In the genomic region with DNA sequence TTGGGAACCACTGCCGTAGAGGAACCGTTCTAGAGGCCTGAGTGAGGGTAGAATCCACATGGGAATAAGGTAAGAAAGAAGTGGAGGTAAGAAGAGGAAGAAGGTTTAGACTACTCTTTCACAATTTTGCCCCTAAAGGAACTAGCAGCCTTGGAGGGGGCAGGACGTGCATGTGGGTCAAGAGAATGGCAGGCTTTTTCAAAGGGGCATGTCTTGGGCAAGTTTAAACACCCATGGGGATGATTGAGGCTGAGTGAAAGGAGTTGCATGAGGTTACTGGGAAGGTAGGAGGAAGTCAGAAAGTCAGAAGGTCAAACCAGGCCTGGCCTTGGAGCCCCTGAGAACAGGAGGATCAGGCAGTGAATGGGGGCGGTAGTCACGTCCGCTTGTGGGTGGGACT, we compare ENCODE assay signal across 1 cellular context.
TF ChIP-seq lines count a peak whose summit lies in the region.

No MANE protein-coding gene starts in this region.

TF ChIP-seq in GM23338, 12 proteins besides CTCF, POLR2A, EP300 and RAD21 (continued from another document):
- TF ChIP-seq, protein P1, sequence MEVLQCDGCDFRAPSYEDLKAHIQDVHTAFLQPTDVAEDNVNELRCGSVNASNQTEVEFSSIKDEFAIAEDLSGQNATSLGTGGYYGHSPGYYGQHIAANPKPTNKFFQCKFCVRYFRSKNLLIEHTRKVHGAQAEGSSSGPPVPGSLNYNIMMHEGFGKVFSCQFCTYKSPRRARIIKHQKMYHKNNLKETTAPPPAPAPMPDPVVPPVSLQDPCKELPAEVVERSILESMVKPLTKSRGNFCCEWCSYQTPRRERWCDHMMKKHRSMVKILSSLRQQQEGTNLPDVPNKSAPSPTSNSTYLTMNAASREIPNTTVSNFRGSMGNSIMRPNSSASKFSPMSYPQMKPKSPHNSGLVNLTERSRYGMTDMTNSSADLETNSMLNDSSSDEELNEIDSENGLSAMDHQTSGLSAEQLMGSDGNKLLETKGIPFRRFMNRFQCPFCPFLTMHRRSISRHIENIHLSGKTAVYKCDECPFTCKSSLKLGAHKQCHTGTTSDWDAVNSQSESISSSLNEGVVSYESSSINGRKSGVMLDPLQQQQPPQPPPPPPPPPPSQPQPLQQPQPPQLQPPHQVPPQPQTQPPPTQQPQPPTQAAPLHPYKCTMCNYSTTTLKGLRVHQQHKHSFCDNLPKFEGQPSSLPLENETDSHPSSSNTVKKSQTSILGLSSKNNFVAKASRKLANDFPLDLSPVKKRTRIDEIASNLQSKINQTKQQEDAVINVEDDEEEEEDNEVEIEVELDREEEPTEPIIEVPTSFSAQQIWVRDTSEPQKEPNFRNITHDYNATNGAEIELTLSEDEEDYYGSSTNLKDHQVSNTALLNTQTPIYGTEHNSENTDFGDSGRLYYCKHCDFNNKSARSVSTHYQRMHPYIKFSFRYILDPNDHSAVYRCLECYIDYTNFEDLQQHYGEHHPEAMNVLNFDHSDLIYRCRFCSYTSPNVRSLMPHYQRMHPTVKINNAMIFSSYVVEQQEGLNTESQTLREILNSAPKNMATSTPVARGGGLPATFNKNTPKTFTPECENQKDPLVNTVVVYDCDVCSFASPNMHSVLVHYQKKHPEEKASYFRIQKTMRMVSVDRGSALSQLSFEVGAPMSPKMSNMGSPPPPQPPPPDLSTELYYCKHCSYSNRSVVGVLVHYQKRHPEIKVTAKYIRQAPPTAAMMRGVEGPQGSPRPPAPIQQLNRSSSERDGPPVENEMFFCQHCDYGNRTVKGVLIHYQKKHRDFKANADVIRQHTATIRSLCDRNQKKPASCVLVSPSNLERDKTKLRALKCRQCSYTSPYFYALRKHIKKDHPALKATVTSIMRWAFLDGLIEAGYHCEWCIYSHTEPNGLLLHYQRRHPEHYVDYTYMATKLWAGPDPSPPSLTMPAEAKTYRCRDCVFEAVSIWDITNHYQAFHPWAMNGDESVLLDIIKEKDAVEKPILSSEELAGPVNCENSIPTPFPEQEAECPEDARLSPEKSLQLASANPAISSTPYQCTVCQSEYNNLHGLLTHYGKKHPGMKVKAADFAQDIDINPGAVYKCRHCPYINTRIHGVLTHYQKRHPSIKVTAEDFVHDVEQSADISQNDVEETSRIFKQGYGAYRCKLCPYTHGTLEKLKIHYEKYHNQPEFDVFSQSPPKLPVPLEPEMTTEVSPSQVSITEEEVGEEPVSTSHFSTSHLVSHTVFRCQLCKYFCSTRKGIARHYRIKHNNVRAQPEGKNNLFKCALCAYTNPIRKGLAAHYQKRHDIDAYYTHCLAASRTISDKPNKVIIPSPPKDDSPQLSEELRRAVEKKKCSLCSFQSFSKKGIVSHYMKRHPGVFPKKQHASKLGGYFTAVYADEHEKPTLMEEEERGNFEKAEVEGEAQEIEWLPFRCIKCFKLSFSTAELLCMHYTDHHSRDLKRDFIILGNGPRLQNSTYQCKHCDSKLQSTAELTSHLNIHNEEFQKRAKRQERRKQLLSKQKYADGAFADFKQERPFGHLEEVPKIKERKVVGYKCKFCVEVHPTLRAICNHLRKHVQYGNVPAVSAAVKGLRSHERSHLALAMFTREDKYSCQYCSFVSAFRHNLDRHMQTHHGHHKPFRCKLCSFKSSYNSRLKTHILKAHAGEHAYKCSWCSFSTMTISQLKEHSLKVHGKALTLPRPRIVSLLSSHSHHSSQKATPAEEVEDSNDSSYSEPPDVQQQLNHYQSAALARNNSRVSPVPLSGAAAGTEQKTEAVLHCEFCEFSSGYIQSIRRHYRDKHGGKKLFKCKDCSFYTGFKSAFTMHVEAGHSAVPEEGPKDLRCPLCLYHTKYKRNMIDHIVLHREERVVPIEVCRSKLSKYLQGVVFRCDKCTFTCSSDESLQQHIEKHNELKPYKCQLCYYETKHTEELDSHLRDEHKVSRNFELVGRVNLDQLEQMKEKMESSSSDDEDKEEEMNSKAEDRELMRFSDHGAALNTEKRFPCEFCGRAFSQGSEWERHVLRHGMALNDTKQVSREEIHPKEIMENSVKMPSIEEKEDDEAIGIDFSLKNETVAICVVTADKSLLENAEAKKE (CRISPR knock-in tag; IDR thresholded peaks at IDR 0.05) = no peak
- TF ChIP-seq JUNB (IDR thresholded peaks at IDR 0.05; ENCODE audit: unreplicated experiment) (no peak), NANOG (IDR thresholded peaks at IDR 0.05; ENCODE audit: borderline replicate concordance) (no peak), CREB1 (CRISPR knock-in tag; IDR thresholded peaks at IDR 0.05; ENCODE audit: low read depth) (no peak), ZNF331 (CRISPR knock-in tag; IDR thresholded peaks at IDR 0.05; ENCODE audit: low read depth) (no peak), EZH2 (IDR thresholded peaks at IDR 0.05; ENCODE audit: low read depth, unreplicated experiment) (no peak)
- TF ChIP-seq, protein P2, sequence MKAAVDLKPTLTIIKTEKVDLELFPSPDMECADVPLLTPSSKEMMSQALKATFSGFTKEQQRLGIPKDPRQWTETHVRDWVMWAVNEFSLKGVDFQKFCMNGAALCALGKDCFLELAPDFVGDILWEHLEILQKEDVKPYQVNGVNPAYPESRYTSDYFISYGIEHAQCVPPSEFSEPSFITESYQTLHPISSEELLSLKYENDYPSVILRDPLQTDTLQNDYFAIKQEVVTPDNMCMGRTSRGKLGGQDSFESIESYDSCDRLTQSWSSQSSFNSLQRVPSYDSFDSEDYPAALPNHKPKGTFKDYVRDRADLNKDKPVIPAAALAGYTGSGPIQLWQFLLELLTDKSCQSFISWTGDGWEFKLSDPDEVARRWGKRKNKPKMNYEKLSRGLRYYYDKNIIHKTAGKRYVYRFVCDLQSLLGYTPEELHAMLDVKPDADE (IDR thresholded peaks at IDR 0.05) = no peak
